Comparison of ENCODE assay signal across 20 cellular contexts in genomic region chr17:45117283-45117682, GRCh38. TPM values are rescaled to one million over a fixed set of nuclear protein-coding genes. Genes with fewer than 3 reads are reported as not detected.
"Had no signal": no experiment of that assay in that cellular context is flagged by ENCODE, and none has a peak within 500 bp of the region (broad histone marks: within the 10 kb centered on the region; RNA-seq: fewer than 3 reads in every experiment).

No MANE protein-coding gene starts in this region.

- H3K9ac ChIP-seq: KMS-11, SK-N-SH had no signal

- H3K4me1 Mint-ChIP-seq: IgD-negative memory B cell had no signal

- H3K4me3 ChIP-seq: K562 had no signal

- H3K27ac ChIP-seq: KMS-11 had no signal

- H3K27ac Mint-ChIP-seq: IgD-negative memory B cell had no signal

- H3K36me3 Mint-ChIP-seq: IgD-negative memory B cell had no signal

- FAIRE-seq: K562, RCC 7860 had no signal

- H3K9me3 ChIP-seq: SK-N-SH had no signal

- H3K4me3 Mint-ChIP-seq: IgD-negative memory B cell had no signal

- ATAC-seq: K562 had no signal

- H3K4me2 ChIP-seq: KMS-11, SK-N-SH had no signal

- H3K9me3 Mint-ChIP-seq: IgD-negative memory B cell had no signal

- DNase-seq: Kasumi-1, MM.1S, NCI-H1092 treated with DMSO at 0.1 percent for 48 hours, NCI-H1436, NCI-H1694, NCI-H187 treated with DMSO at 0.1 percent for 48 hours, NCI-H2029 treated with DMSO at 0.1 percent for 48 hours, NCI-H2171 treated with DMSO at 0.1 percent for 48 hours, NCI-H345, NCI-H446 treated with DMSO at 0.1 percent for 48 hours, NCI-H526 treated with DMSO at 0.1 percent for 48 hours, NCI-H774, RPMI8226, SHP77, SW 1271 had no signal

RNA-seq across cellular contexts. Expression of gene PLCD3, which starts 15.0 kb away (rescaled TPM):
- polyA plus RNA-seq: IgD-negative memory B cell had no signal
